8 cellular contexts compared by ENCODE assay signal in the genomic region with DNA sequence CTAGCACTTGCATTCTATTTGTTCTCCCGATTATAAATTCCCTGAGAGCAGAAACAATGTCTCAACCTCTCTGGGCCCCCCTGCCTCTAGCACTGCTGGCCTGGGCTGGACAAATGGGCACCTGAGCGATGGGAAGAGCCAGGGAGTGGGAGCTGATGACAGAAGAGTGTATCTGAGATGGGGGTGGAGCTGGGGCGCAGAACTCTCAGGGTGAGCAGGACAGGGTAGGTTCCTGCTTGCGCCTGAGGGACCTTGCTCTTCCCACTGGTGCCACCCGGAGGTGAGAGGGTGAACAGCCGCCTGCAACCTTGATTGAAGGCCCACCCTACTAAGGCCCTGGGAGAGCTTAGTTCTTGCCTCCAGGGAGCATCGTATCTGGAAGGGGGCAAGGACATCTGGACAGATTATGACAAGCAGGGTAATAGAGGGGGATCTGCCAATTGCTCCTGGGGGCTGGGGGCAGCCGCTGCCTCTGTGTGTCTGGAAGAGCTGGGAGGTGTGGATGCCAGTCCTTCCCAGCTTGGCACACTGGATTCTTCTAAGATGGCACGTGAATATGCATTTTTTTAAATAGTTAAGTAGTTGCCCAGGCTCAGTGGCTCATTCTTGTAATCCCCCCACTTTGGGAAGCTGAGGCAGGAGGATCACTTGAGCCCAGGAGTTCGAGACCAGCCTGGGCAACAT. TPM values are rescaled to one million over a fixed set of nuclear protein-coding genes. Genes with fewer than 3 reads are reported as not detected.
DNase-seq lines count a peak whose midpoint lies in the region; ATAC-seq and TF ChIP-seq lines count a peak whose summit lies in the region.

No MANE protein-coding gene starts in this region.

- H3K4me3 Mint-ChIP-seq in Calu3 (ENCODE audit: low read depth, unreplicated experiment) = no peak overlapping the region
- no peak overlapping the region for H3K4me3 Mint-ChIP-seq in activated CD8-positive, alpha-beta T cell treated with anti-CD3 and anti-CD28 coated beads, Interleukin-2, amount 10 ng/mL, durations not matched to agents 7 days and 5 days

- peak; percentile 72 for TF ChIP-seq CTCF in Calu3 (IDR thresholded peaks at IDR 0.05; ENCODE audit: unreplicated experiment)
- peak; percentile 91 for TF ChIP-seq CTCF in fibroblast of villous mesenchyme (IDR thresholded peaks at IDR 0.05; ENCODE audit: insufficient read depth, low read depth, low read length)

- no peaks in the 10 kb centered on the region for H3K9me3 Mint-ChIP-seq in Calu3 (ENCODE audit: low read depth, unreplicated experiment)
- no peaks in the 10 kb centered on the region for H3K9me3 Mint-ChIP-seq in activated CD8-positive, alpha-beta T cell treated with anti-CD3 and anti-CD28 coated beads, Interleukin-2, amount 10 ng/mL, durations not matched to agents 7 days and 5 days (ENCODE audit: insufficient read depth)

- H3K27me3 Mint-ChIP-seq in Calu3 (ENCODE audit: unreplicated experiment) = no peaks in the 10 kb centered on the region
- no peaks in the 10 kb centered on the region for H3K27me3 Mint-ChIP-seq in activated CD8-positive, alpha-beta T cell treated with anti-CD3 and anti-CD28 coated beads, Interleukin-2, amount 10 ng/mL, durations not matched to agents 7 days and 5 days (ENCODE audit: low read depth)

- no TSS peak for BruUV-seq in Calu3 (replicated peaks; lab: Mats Ljungman, UMichigan)

- ATAC-seq in GM21825 (IDR thresholded peaks at IDR 0.05; ENCODE audit: unreplicated experiment) (peak; percentile 68), HG02763 (IDR thresholded peaks at IDR 0.05; ENCODE audit: unreplicated experiment) (no peak)
- peak; percentile 86 for ATAC-seq in activated CD8-positive, alpha-beta T cell treated with anti-CD3 and anti-CD28 coated beads, Interleukin-2, amount 10 ng/mL, durations not matched to agents 7 days and 5 days

- peaks cover 10% of the 10 kb centered on the region for H3K36me3 Mint-ChIP-seq in Calu3 (ENCODE audit: insufficient read depth, unreplicated experiment)
- H3K36me3 Mint-ChIP-seq in activated CD8-positive, alpha-beta T cell treated with anti-CD3 and anti-CD28 coated beads, Interleukin-2, amount 10 ng/mL, durations not matched to agents 7 days and 5 days (ENCODE audit: low read depth) = no peaks in the 10 kb centered on the region

- CTCF ChIA-PET in Calu3 (lab: Charles Lee) = interaction anchor here (0.8 kb wide), 2 partner anchors 10 to 149 kb away, joined by 3 to 7 read pairs; no protein-coding TSS in a partner anchor
- CTCF ChIA-PET in activated CD8-positive, alpha-beta T cell treated with anti-CD3 and anti-CD28 coated beads, Interleukin-2, amount 10 ng/mL, durations not matched to agents 7 days and 5 days (lab: Charles Lee) = interaction anchor here (0.7 to 1.7 kb wide), 7 partner anchors 8 to 188 kb away, joined by 3 to 8 read pairs (median 4); no protein-coding TSS in a partner anchor

- DNase-seq in Calu3 (peak; percentile 71), NCI-H2171 treated with DMSO at 0.1 percent for 48 hours (lab: John Stamatoyannopoulos, UW) (peak; percentile 74), fibroblast of villous mesenchyme (ENCODE audit: low read depth) (peak; percentile 75), nucleus accumbens (lab: John Stamatoyannopoulos, UW) (peak in 46 of 56 donors; percentile 2 to 78 (median 34)), NCI-H187 (lab: John Stamatoyannopoulos, UW) (no peak)
- peak; percentile 65 for DNase-seq in activated CD8-positive, alpha-beta T cell treated with anti-CD3 and anti-CD28 coated beads, Interleukin-2, amount 10 ng/mL, durations not matched to agents 7 days and 5 days

- H3K27ac Mint-ChIP-seq in Calu3 (ENCODE audit: unreplicated experiment) = no peak overlapping the region
- H3K27ac Mint-ChIP-seq in activated CD8-positive, alpha-beta T cell treated with anti-CD3 and anti-CD28 coated beads, Interleukin-2, amount 10 ng/mL, durations not matched to agents 7 days and 5 days = no peak overlapping the region

- intact Hi-C loops in Calu3 (cut with micrococcal nuclease; ENCODE audit: unreplicated experiment) = no loop called here

- no peak overlapping the region for H3K4me3 ChIP-seq in fibroblast of villous mesenchyme (ENCODE audit: low read depth, low read length)

- POLR2A ChIA-PET in activated CD8-positive, alpha-beta T cell treated with anti-CD3 and anti-CD28 coated beads, Interleukin-2, amount 10 ng/mL, durations not matched to agents 7 days and 5 days (lab: Charles Lee) = interaction anchor here (0.6 kb wide), 1 partner anchor 159 kb away, joined by 3 read pairs; no protein-coding TSS in a partner anchor

- H3K4me1 Mint-ChIP-seq in Calu3 (ENCODE audit: low read depth, unreplicated experiment) = no peaks in the 10 kb centered on the region
- no peaks in the 10 kb centered on the region for H3K4me1 Mint-ChIP-seq in activated CD8-positive, alpha-beta T cell treated with anti-CD3 and anti-CD28 coated beads, Interleukin-2, amount 10 ng/mL, durations not matched to agents 7 days and 5 days (ENCODE audit: low read depth)

RNA-seq across cellular contexts. Expression of a gene that starts 43.0 kb away (rescaled TPM):
- total RNA-seq in Calu3 (2022) (6.0 and 8.5 TPM in 2 replicates), fibroblast of villous mesenchyme (41.6 and 76.0 TPM in 2 replicates)
- total RNA-seq in activated CD8-positive, alpha-beta T cell treated with anti-CD3 and anti-CD28 coated beads, Interleukin-2, amount 10 ng/mL, durations not matched to agents 7 days and 5 days = not detected

Comparison
In these comparisons a context has a peak if more than half of its experiments do, and no peak if none do; other contexts are left out.
1. DNase-seq: peak in Calu3 (single experiment), NCI-H2171 treated with DMSO at 0.1 percent for 48 hours (single experiment), activated CD8-positive, alpha-beta T cell treated with anti-CD3 and anti-CD28 coated beads, Interleukin-2, amount 10 ng/mL, durations not matched to agents 7 days and 5 days (single experiment), fibroblast of villous mesenchyme (single experiment) and nucleus accumbens (46 of 56); none in NCI-H187 (0 of 2).